In the genomic region with DNA sequence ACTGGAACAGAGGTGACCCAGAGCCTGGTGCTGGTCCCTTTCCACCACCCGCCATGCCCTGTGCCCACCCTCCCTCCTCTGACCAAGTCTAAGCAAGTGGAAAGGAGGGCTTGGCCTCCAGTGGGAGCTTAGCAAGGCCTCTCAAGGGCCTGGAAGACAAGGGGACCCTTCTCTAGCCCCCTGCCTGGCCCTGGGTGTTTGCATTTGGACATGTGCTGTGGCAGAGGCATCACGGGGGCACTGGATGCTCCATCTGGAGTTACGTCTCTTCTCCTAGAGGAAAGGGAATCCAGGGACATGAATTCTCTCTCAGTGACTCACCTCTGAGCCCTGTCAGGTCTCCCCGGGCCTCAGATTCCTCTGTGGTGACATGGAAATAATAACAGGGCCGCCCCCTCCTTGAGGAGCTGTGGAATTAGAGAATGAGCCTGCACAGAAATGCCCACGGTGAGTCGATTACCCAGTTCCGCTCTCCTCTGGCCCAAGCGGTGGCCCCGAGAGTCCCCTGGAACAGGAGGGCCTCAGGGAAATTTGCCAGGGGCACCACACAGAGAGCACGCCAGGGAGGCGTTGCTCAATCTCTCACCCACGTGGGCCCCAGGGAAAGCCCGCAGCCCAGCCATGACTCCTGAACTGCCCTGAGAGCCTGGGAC, we compare ENCODE assay signal across 8 cellular contexts.
A peak's percentile ranks its signal among the peaks of the same experiment; 100 is the strongest.
DNase-seq lines count a peak whose midpoint lies in the region; ATAC-seq, FAIRE-seq and TF ChIP-seq lines count a peak whose summit lies in the region.

No MANE protein-coding gene starts in this region.

- 0% methylated on average over 13 of the region's 14 CpGs for WGBS in A549 (ENCODE audit: missing lambda C conversion rate)
- 32 to 55% methylated on average over 11 to 14 of the region's 14 CpGs for WGBS in lung, 2 donors

- TF ChIP-seq POLR2A in A549 (IDR thresholded peaks at IDR 0.05; ENCODE audit: low read length), result no peak

- H3K4me1 ChIP-seq in A549, result peaks cover 52% of the 10 kb centered on the region
- peaks cover 0 to 8% of the 10 kb centered on the region in 2 donors for H3K4me1 ChIP-seq in lung (ENCODE audit: control insufficient read depth in 2 of 2, insufficient read depth in 2 of 2, low read length in 2 of 2)

- H3K4me2 ChIP-seq in A549, result peak overlapping the region; percentile 84

- peak; percentile 96 for FAIRE-seq in A549 (lab: Jason Lieb, UNC)

- H3K4me3 ChIP-seq in A549 (no peak overlapping the region), cardiac fibroblast (replicated peaks in 1 of 2; ENCODE audit: low read depth in 2 of 2, low read length in 2 of 2) (no peak overlapping the region), lung (no peak overlapping the region)

- peak; percentile 9 to 48; a peak in 4 of 5 replicates for TF ChIP-seq RAD21 in A549 (conservative IDR thresholded peaks at IDR 0.05 in 1 of 2, IDR thresholded peaks at IDR 0.05 in 1 of 2)

- H3K36me3 ChIP-seq in lung (ENCODE audit: control insufficient read depth in 2 of 2, insufficient read depth in 2 of 2, low read length in 2 of 2), result no peaks in the 10 kb centered on the region

- no peak for TF ChIP-seq CTCF in A549 (IDR thresholded peaks at IDR 0.05)
- no peak for TF ChIP-seq CTCF in cardiac fibroblast (IDR thresholded peaks at IDR 0.05; ENCODE audit: low read depth, low read length)
- TF ChIP-seq CTCF in lung (IDR thresholded peaks at IDR 0.05; ENCODE audit: control extremely low read depth, extremely low read depth), result no peak

- DNase-seq in A549 (ENCODE audit: low read depth in 1 of 2, low spot score in 1 of 2) (peak; percentile 87 to 91), HPDE6-E6E7 (ENCODE audit: extremely low spot score) (peak; percentile 45), cardiac fibroblast (ENCODE audit: low read depth in 2 of 2) (peak; percentile 89 to 95), lung (ENCODE audit: low spot score) (peak; percentile 74)
- no peak for DNase-seq in activated CD8-positive, alpha-beta memory T cell treated with anti-CD3 and anti-CD28 coated beads, Interleukin-2, amount 50 U/mL, for 48 hours
- DNase-seq in activated CD8-positive, alpha-beta memory T cell treated with anti-CD3 and anti-CD28 coated beads, Interleukin-2, amount 50 U/mL, for 4 hours, result no peak

- peak in 1 of 2 experiments; percentile 65; a peak in 1 of 5 replicates for TF ChIP-seq EP300 in A549 (IDR thresholded peaks at IDR 0.05)

- ATAC-seq in A549 (peak; percentile 92), lung (ENCODE audit: insufficient read depth, low FRiP score) (peak; percentile 79), HG03342 (IDR thresholded peaks at IDR 0.05; ENCODE audit: unreplicated experiment) (no peak), HG02970 (IDR thresholded peaks at IDR 0.05; ENCODE audit: low FRiP score, unreplicated experiment) (no peak)

- peak overlapping the region; percentile 94 to 95 for H3K27ac ChIP-seq in A549
- peak overlapping the region in 1 of 2 donors; percentile 69 for H3K27ac ChIP-seq in lung (ENCODE audit: low read depth in 1 of 2, low read length in 1 of 2)

- CTCF ChIA-PET in A549 (lab: Yijun Ruan, JAX), result interaction anchor here (2.0 kb wide), 1 partner anchor 10 kb away, joined by 8 read pairs; no protein-coding TSS in a partner anchor

- H3K27me3 ChIP-seq in lung (ENCODE audit: control insufficient read depth, insufficient read depth), result no peaks in the 10 kb centered on the region

- POLR2A ChIA-PET in A549 (lab: Yijun Ruan, JAX), result interaction anchor here (1.0 kb wide), 1 partner anchor 155 kb away, joined by 3 read pairs; no protein-coding TSS in a partner anchor

- H3K9me3 ChIP-seq in A549, result no peaks in the 10 kb centered on the region
- H3K9me3 ChIP-seq in lung (ENCODE audit: control insufficient read depth in 2 of 2, insufficient read depth in 1 of 2, low read length in 1 of 2), result peaks cover 0 to 3% of the 10 kb centered on the region in 2 donors

TF ChIP-seq in A549, 52 proteins besides CTCF, POLR2A, EP300 and RAD21 (continues in another document):
- TF ChIP-seq, protein P1, sequence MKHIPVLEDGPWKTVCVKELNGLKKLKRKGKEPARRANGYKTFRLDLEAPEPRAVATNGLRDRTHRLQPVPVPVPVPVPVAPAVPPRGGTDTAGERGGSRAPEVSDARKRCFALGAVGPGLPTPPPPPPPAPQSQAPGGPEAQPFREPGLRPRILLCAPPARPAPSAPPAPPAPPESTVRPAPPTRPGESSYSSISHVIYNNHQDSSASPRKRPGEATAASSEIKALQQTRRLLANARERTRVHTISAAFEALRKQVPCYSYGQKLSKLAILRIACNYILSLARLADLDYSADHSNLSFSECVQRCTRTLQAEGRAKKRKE (CRISPR knock-in tag; IDR thresholded peaks at IDR 0.05; ENCODE audit: low read depth), result 0 out of 2 replicates have a peak, but pooled peaks have one; percentile 19
- peak; percentile 76; the same call in 1 of the 2 replicates for TF ChIP-seq MYC (IDR thresholded peaks at IDR 0.05; ENCODE audit: borderline replicate concordance, low read length)
- peak; percentile 75 for TF ChIP-seq JUNB (IDR thresholded peaks at IDR 0.05)
- TF ChIP-seq RFX5 (IDR thresholded peaks at IDR 0.05), result no peak
- no peak for TF ChIP-seq BHLHE40 (IDR thresholded peaks at IDR 0.05; ENCODE audit: low read depth, low read length)
- peak; percentile 45 for TF ChIP-seq SMC3 (IDR thresholded peaks at IDR 0.05)
- peak; percentile 61; the same call in 1 of the 2 replicates for TF ChIP-seq FOSL2 (IDR thresholded peaks at IDR 0.05)
- peak; percentile 90 for TF ChIP-seq FOSL2 (CRISPR knock-in tag; IDR thresholded peaks at IDR 0.05)
- no peak for TF ChIP-seq HDAC2 (IDR thresholded peaks at IDR 0.05)
- TF ChIP-seq CEBPB (IDR thresholded peaks at IDR 0.05), result peak; percentile 84 to 96
- TF ChIP-seq ELK1 (IDR thresholded peaks at IDR 0.05; ENCODE audit: low read depth, low read length), result no peak
- TF ChIP-seq HOXB13 (CRISPR knock-in tag; IDR thresholded peaks at IDR 0.05; ENCODE audit: low read depth), result no peak
- no peak for TF ChIP-seq RCOR1 (IDR thresholded peaks at IDR 0.05; ENCODE audit: low read depth, low read length)
- TF ChIP-seq GATA3 (IDR thresholded peaks at IDR 0.05; ENCODE audit: borderline replicate concordance), result peak; percentile 72; the same call in 1 of the 2 replicates
- TF ChIP-seq, protein P2, sequence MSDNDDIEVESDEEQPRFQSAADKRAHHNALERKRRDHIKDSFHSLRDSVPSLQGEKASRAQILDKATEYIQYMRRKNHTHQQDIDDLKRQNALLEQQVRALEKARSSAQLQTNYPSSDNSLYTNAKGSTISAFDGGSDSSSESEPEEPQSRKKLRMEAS (IDR thresholded peaks at IDR 0.05), result peak; percentile 93
- peak; percentile 39; the same call in 1 of the 2 replicates for TF ChIP-seq E2F6 (IDR thresholded peaks at IDR 0.05; ENCODE audit: borderline replicate concordance, low read depth)
- TF ChIP-seq, protein P3, sequence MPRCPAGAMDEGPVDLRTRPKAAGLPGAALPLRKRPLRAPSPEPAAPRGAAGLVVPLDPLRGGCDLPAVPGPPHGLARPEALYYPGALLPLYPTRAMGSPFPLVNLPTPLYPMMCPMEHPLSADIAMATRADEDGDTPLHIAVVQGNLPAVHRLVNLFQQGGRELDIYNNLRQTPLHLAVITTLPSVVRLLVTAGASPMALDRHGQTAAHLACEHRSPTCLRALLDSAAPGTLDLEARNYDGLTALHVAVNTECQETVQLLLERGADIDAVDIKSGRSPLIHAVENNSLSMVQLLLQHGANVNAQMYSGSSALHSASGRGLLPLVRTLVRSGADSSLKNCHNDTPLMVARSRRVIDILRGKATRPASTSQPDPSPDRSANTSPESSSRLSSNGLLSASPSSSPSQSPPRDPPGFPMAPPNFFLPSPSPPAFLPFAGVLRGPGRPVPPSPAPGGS (IDR thresholded peaks at IDR 0.05), result no peak
- TF ChIP-seq, protein P4, sequence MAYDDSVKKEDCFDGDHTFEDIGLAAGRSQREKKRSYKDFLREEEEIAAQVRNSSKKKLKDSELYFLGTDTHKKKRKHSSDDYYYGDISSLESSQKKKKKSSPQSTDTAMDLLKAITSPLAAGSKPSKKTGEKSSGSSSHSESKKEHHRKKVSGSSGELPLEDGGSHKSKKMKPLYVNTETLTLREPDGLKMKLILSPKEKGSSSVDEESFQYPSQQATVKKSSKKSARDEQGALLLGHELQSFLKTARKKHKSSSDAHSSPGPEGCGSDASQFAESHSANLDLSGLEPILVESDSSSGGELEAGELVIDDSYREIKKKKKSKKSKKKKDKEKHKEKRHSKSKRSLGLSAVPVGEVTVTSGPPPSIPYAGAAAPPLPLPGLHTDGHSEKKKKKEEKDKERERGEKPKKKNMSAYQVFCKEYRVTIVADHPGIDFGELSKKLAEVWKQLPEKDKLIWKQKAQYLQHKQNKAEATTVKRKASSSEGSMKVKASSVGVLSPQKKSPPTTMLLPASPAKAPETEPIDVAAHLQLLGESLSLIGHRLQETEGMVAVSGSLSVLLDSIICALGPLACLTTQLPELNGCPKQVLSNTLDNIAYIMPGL (CRISPR knock-in tag; IDR thresholded peaks at IDR 0.05; ENCODE audit: borderline replicate concordance), result no peak
- TF ChIP-seq PBX3 (IDR thresholded peaks at IDR 0.05), result no peak
- TF ChIP-seq KDM5A (IDR thresholded peaks at IDR 0.05), result no peak

Comparison
In these comparisons a context has a peak if more than half of its experiments do, and no peak if none do; other contexts are left out.
1. ATAC-seq: peak in A549 (2 of 2) and lung (single experiment); none in HG03342 (single experiment) and HG02970 (single experiment).
2. DNase-seq: peak in A549 (2 of 2), HPDE6-E6E7 (single experiment), cardiac fibroblast (2 of 2) and lung (single experiment); none in activated CD8-positive, alpha-beta memory T cell treated with anti-CD3 and anti-CD28 coated beads, Interleukin-2, amount 50 U/mL, for 48 hours (single experiment) and activated CD8-positive, alpha-beta memory T cell treated with anti-CD3 and anti-CD28 coated beads, Interleukin-2, amount 50 U/mL, for 4 hours (single experiment).